30 cellular contexts compared by ENCODE assay signal in genomic region chr1:22595108-22595507, GRCh38. TPM values are rescaled to one million over a fixed set of nuclear protein-coding genes. Genes with fewer than 3 reads are reported as not detected.
A peak's percentile ranks its signal among the peaks of the same experiment; 100 is the strongest.
DNase-seq lines count a peak whose midpoint lies in the region; ATAC-seq, FAIRE-seq and TF ChIP-seq lines count a peak whose summit lies in the region.
"Had no signal": no experiment of that assay in that cellular context is flagged by ENCODE, and none has a peak within 500 bp of the region (broad histone marks: within the 10 kb centered on the region; RNA-seq: fewer than 3 reads in every experiment).

No MANE protein-coding gene starts in this region.

- no peaks in the 10 kb centered on the region for H3K36me3 ChIP-seq in HepG2 (replicated peaks in 1 of 2; ENCODE audit: control insufficient read depth in 1 of 2, insufficient read depth in 2 of 2, low read length in 2 of 2)
- no peaks in the 10 kb centered on the region for H3K36me3 ChIP-seq in right lobe of liver
- H3K36me3 ChIP-seq in H1 (ENCODE audit: control insufficient read depth in 2 of 4, insufficient read depth in 4 of 4, low read length in 3 of 4): no peaks in the 10 kb centered on the region
- no peaks in the 10 kb centered on the region for H3K36me3 ChIP-seq in ovary
- H3K36me3 ChIP-seq: BE2C, BLaER1 had no signal

- no peak overlapping the region for H3K14ac ChIP-seq in H1 (ENCODE audit: insufficient read length)

- WGBS in HepG2 (ENCODE audit: low lambda C conversion rate): 3% methylated on average over 6 of the region's 7 CpGs
- 48% methylated on average over 4 of the region's 7 CpGs for WGBS in right lobe of liver (ENCODE audit: insufficient coverage, low coverage, low lambda C conversion rate, missing lambda C conversion rate)
- WGBS in H1 (ENCODE audit: extremely low coverage in 1 of 2, insufficient coverage in 1 of 2, insufficient read length in 1 of 2, insufficient replicate concordance in 2 of 2, low coverage in 1 of 2, low lambda C conversion rate in 2 of 2, missing lambda C conversion rate in 1 of 2), 2 experiments: 85% methylated on average over 7 of the region's 7 CpGs; no CpG with 5 or more reads in 1 of the 2 experiments
- 71 to 83% (median 77%) methylated on average over 6 to 7 of the region's 7 CpGs for WGBS in ovary, 3 donors

- TF ChIP-seq POLR2A in HepG2 (IDR thresholded peaks at IDR 0.05; ENCODE audit: insufficient read depth in 1 of 2, low read depth in 2 of 2, low read length in 2 of 2) (no peak), right lobe of liver (IDR thresholded peaks at IDR 0.05) (no peak), H1 (IDR thresholded peaks at IDR 0.05; ENCODE audit: control extremely low read depth in 1 of 2, low read depth in 2 of 2, low read length in 2 of 2) (no peak), ovary (IDR thresholded peaks at IDR 0.05) (no peak)

- no TSS peak for BruUV-seq in HepG2 (replicated peaks; lab: Mats Ljungman, UMichigan)

- H3K4me2 ChIP-seq in HepG2 (ENCODE audit: low read depth, low read length): no peak overlapping the region
- no peak overlapping the region for H3K4me2 ChIP-seq in H1 (ENCODE audit: insufficient read depth in 1 of 2, low read depth in 2 of 2, low read length in 2 of 2)
- H3K4me2 ChIP-seq: BLaER1 had no signal

- H3K27me3 ChIP-seq in HepG2 (ENCODE audit: control insufficient read depth in 1 of 2, insufficient read depth in 2 of 2, low read length in 2 of 2) (peaks cover 15 to 78% of the 10 kb centered on the region in 2 experiments; a peak in 4 of 5 replicates), right lobe of liver (no peaks in the 10 kb centered on the region), H1 (replicated peaks in 1 of 4; ENCODE audit: control insufficient read depth in 3 of 4, extremely low read depth in 1 of 4, insufficient read depth in 3 of 4, low read length in 3 of 4) (no peaks in the 10 kb centered on the region), ovary (no peaks in the 10 kb centered on the region)
- H3K27me3 ChIP-seq: BE2C, BLaER1 had no signal

- CTCF ChIA-PET in HepG2 (lab: Yijun Ruan, JAX; ENCODE audit: low intra/inter-chr PET ratio, low total read pairs): no interaction called here
- CTCF ChIA-PET in H1 (lab: Charles Lee; ENCODE audit: partially characterized antibody): interaction anchor here (0.6 kb wide), 1 partner anchor 166 kb away, joined by 4 read pairs; no protein-coding TSS in a partner anchor

- no peak for ATAC-seq in HepG2
- no peak for ATAC-seq in right lobe of liver
- ATAC-seq: GM12878 had no signal

- no peak overlapping the region for H2BK120ac ChIP-seq in H1 (replicated peaks; ENCODE audit: low read depth, low read length)

- H3K4me1 ChIP-seq in HepG2 (ENCODE audit: insufficient read depth, low read length) (no peaks in the 10 kb centered on the region), right lobe of liver (no peaks in the 10 kb centered on the region), H1 (replicated peaks in 1 of 4; ENCODE audit: control insufficient read depth in 3 of 4, insufficient read depth in 4 of 4, low read length in 3 of 4) (peaks cover 0 to 10% (median 2%) of the 10 kb centered on the region in 4 experiments; a peak in 3 of 7 replicates), ovary (ENCODE audit: insufficient read depth) (no peaks in the 10 kb centered on the region)
- H3K4me1 ChIP-seq: BE2C, BLaER1 had no signal

- H3K4me3 ChIP-seq in HepG2 (replicated peaks in 1 of 3; ENCODE audit: insufficient read depth in 1 of 3, low read depth in 2 of 3, low read length in 3 of 3) (no peak overlapping the region), right lobe of liver (no peak overlapping the region), H1 (ENCODE audit: extremely low read depth in 1 of 4, insufficient read depth in 2 of 4, low read depth in 3 of 4, low read length in 4 of 4) (no peak overlapping the region), ovary (no peak overlapping the region)
- H3K4me3 ChIP-seq: BLaER1, GM12878 had no signal

- no peaks in the 10 kb centered on the region for H3K79me2 ChIP-seq in HepG2 (ENCODE audit: insufficient read depth, low read length)
- H3K79me2 ChIP-seq in H1 (ENCODE audit: control insufficient read depth in 1 of 2, insufficient read depth in 2 of 2, low read length in 2 of 2): no peaks in the 10 kb centered on the region

- no peak for FAIRE-seq in HepG2 (lab: Jason Lieb, UNC)
- FAIRE-seq in H1 (lab: Jason Lieb, UNC): no peak
- FAIRE-seq: A204.1, GM12878, GM12892, GM18507 had no signal

- no peak overlapping the region for H4K5ac ChIP-seq in H1 (ENCODE audit: insufficient read length, low read depth, low read length)

- no peak overlapping the region for H4K91ac ChIP-seq in H1 (replicated peaks; ENCODE audit: insufficient read length, low read length)

- no peak overlapping the region for H3K9ac ChIP-seq in HepG2 (ENCODE audit: insufficient read depth, low read depth, low read length)
- no peak overlapping the region for H3K9ac ChIP-seq in H1 (replicated peaks in 1 of 4; ENCODE audit: extremely low read depth in 1 of 4, low read depth in 3 of 4, low read length in 3 of 4)
- H3K9ac ChIP-seq: BLaER1 had no signal

- DNase-seq in HepG2 (ENCODE audit: low spot score) (no peak), right lobe of liver (no peak), H1 (ENCODE audit: low read depth in 1 of 2, low spot score in 2 of 2) (no peak), ovary (no peak), T-helper 2 cell (no peak)
- DNase-seq: 8988T; ACHN; BE2C; C1 segment of cervical spinal cord; CD4-positive, alpha-beta memory T cell; CD4-positive, CD25-positive, alpha-beta regulatory T cell; CD8-positive, alpha-beta memory T cell; COR-L47; DMS 273 treated with DMSO at 0.1 percent for 48 hours; DMS153; DMS53; DMS79; DND-41; EL; GDM1 had no signal

- H3K23ac ChIP-seq in H1 (ENCODE audit: insufficient read length): no peak overlapping the region

- H3K56ac ChIP-seq in H1 (replicated peaks; ENCODE audit: insufficient read length, low read depth, low read length): no peak overlapping the region

- H2BK20ac ChIP-seq in H1 (ENCODE audit: low read length): no peak overlapping the region

- intact Hi-C loops in HepG2 (cut with micrococcal nuclease; ENCODE audit: unreplicated experiment): no loop called here
- intact Hi-C loops in right lobe of liver (cut with DNase I): loop anchor here in 1 of 2 donors (10.0 kb wide), 1 partner anchor 320 kb away; no protein-coding TSS in a partner anchor
- intact Hi-C loops in ovary (cut with DNase I): no loop called here

- TF ChIP-seq EP300 in HepG2 (IDR thresholded peaks at IDR 0.05; ENCODE audit: low read depth in 2 of 2, low read length in 2 of 2) (no peak), HepG2 (CRISPR knock-in tag; IDR thresholded peaks at IDR 0.05; ENCODE audit: borderline replicate concordance) (no peak), H1 (IDR thresholded peaks at IDR 0.05; ENCODE audit: borderline replicate concordance in 1 of 2, low read depth in 2 of 2, low read length in 2 of 2) (no peak), ovary (IDR thresholded peaks at IDR 0.05) (no peak)

- in situ Hi-C loops in HepG2 (cut with HindIII; ENCODE audit: extremely low pct_ligation_motif_present, low pct_unique_long_range_greater_than_20kb): no loop called here

- H2AK5ac ChIP-seq in H1 (ENCODE audit: low read depth, low read length): no peak overlapping the region

- TF ChIP-seq RAD21 in HepG2 (CRISPR knock-in tag; IDR thresholded peaks at IDR 0.05) (no peak), H1 (IDR thresholded peaks at IDR 0.05 in 1 of 2, conservative IDR thresholded peaks at IDR 0.05 in 1 of 2; ENCODE audit: low read depth in 2 of 2, low read length in 2 of 2) (no peak)

- H2BK5ac ChIP-seq in H1 (ENCODE audit: low read depth, low read length): no peak overlapping the region

- H2AFZ ChIP-seq in HepG2 (ENCODE audit: low read length) (no peak overlapping the region), H1 (ENCODE audit: low read length) (no peak overlapping the region)

- POLR2A ChIA-PET in HepG2 (lab: Yijun Ruan, JAX) (no interaction called here), H1 (lab: Charles Lee; ENCODE audit: partially characterized antibody) (interaction anchor here (0.7 to 1.2 kb wide), 2 partner anchors 19 to 23 kb away, joined by 3 read pairs; no protein-coding TSS in a partner anchor)

- no peak for TF ChIP-seq CTCF in HepG2 (CRISPR knock-in tag; IDR thresholded peaks at IDR 0.05)
- TF ChIP-seq CTCF in right lobe of liver (IDR thresholded peaks at IDR 0.05): no peak
- no peak for TF ChIP-seq CTCF in H1 (IDR thresholded peaks at IDR 0.05; ENCODE audit: control extremely low read depth in 1 of 3, insufficient read depth in 1 of 3, low read depth in 1 of 3, low read length in 3 of 3)
- no peak for TF ChIP-seq CTCF in ovary (IDR thresholded peaks at IDR 0.05)

- H2BK15ac ChIP-seq in H1 (ENCODE audit: low read length): no peak overlapping the region

- H4K8ac ChIP-seq in H1 (ENCODE audit: extremely low read depth, insufficient read depth, low read length): peak overlapping the region; percentile 38; the same call in 1 of the 2 replicates

- no peaks in the 10 kb centered on the region for H3K79me1 ChIP-seq in H1 (ENCODE audit: low read depth, low read length)

- no peak overlapping the region for H2BK12ac ChIP-seq in H1 (ENCODE audit: low read depth, low read length)

- H3K4ac ChIP-seq in H1 (replicated peaks; ENCODE audit: insufficient read length, low read depth, low read length): no peak overlapping the region

- H3K9me3 ChIP-seq in HepG2 (ENCODE audit: low read length): no peaks in the 10 kb centered on the region
- no peaks in the 10 kb centered on the region for H3K9me3 ChIP-seq in right lobe of liver
- H3K9me3 ChIP-seq in H1 (ENCODE audit: insufficient read depth in 2 of 2, low read depth in 1 of 2, low read length in 1 of 2): no peaks in the 10 kb centered on the region
- H3K9me3 ChIP-seq in ovary: no peaks in the 10 kb centered on the region
- H3K9me3 ChIP-seq: BE2C, BLaER1 had no signal

- H4K20me1 ChIP-seq in HepG2 (ENCODE audit: insufficient read depth, low read length): no peaks in the 10 kb centered on the region
- no peaks in the 10 kb centered on the region for H4K20me1 ChIP-seq in H1 (replicated peaks in 1 of 2; ENCODE audit: control insufficient read depth in 1 of 2, insufficient read depth in 2 of 2, low read length in 2 of 2)
- H4K20me1 ChIP-seq: BLaER1 had no signal

- H3K23me2 ChIP-seq in H1 (ENCODE audit: low read depth, low read length): peaks cover 5% of the 10 kb centered on the region; the same call in 1 of the 2 replicates

- no peak overlapping the region for H3K18ac ChIP-seq in H1 (ENCODE audit: extremely low read depth, low read length)

- H3K27ac ChIP-seq in HepG2 (ENCODE audit: extremely low read length, insufficient read depth, low read length): no peak overlapping the region
- H3K27ac ChIP-seq in right lobe of liver: no peak overlapping the region
- no peak overlapping the region for H3K27ac ChIP-seq in H1 (ENCODE audit: low read depth, low read length)
- H3K27ac ChIP-seq in ovary: no peak overlapping the region
- H3K27ac ChIP-seq: BLaER1 had no signal

RNA-seq across cellular contexts. Expression of gene EPHA8, which starts 31.8 kb away (rescaled TPM):
- total RNA-seq in HepG2 (2016; rRNA removed; fragmentation: Illumina TruSeq; extraction: Trizol) (not detected in 2 replicates), right lobe of liver (not detected), ovary (not detected)
- total RNA-seq in HepG2 (2016; cell fraction: cytosol; rRNA removed; fragmentation: Illumina TruSeq; extraction: Trizol; ENCODE audit: low read depth): not detected in 2 replicates
- not detected in 2 replicates for total RNA-seq in HepG2 (2016; cell fraction: insoluble cytoplasmic fraction; rRNA removed; fragmentation: Illumina TruSeq; extraction: Trizol)
- not detected in 2 replicates for total RNA-seq in HepG2 (2016; cell fraction: membrane; rRNA removed; fragmentation: Illumina TruSeq; extraction: Trizol)
- total RNA-seq in HepG2 (2016; cell fraction: nucleus; rRNA removed; fragmentation: Illumina TruSeq; extraction: Trizol): not detected in 2 replicates
- polyA plus RNA-seq in HepG2 (2011; rRNA removed) (not detected in 2 replicates), H1 (2011; rRNA removed) (8.4 and 9.5 TPM in 2 replicates), ovary (under 1 TPM in 1 of 2 donors, not detected in 1; 0.02 TPM)
- not detected in 2 replicates for polyA plus RNA-seq in HepG2 (2011; cell fraction: cytosol; rRNA removed)
- 0.08 TPM in 1 of 2 replicates, not detected in the other for polyA plus RNA-seq in HepG2 (2011; cell fraction: nucleus; rRNA removed)
- not detected in 2 replicates for polyA plus RNA-seq in HepG2 (2012)
- not detected in 2 replicates for polyA plus RNA-seq in HepG2 (2016; cell fraction: cytosol; fragmentation: Illumina TruSeq; extraction: Trizol; ENCODE audit: low read depth)
- not detected in 2 replicates for polyA plus RNA-seq in HepG2 (2016; cell fraction: insoluble cytoplasmic fraction; fragmentation: Illumina TruSeq; extraction: Trizol; ENCODE audit: low read depth)
- polyA plus RNA-seq in HepG2 (2016; cell fraction: membrane; fragmentation: Illumina TruSeq; extraction: Trizol; ENCODE audit: low read depth): not detected in 2 replicates
- not detected in 2 replicates for polyA plus RNA-seq in HepG2 (2016; cell fraction: nucleus; fragmentation: Illumina TruSeq; extraction: Trizol; ENCODE audit: insufficient read depth, low read depth)
- polyA minus RNA-seq in HepG2 (2011; rRNA and poly(A)+ RNA removed; ENCODE audit: low replicate concordance): not detected in 2 replicates
- not detected in 2 replicates for polyA minus RNA-seq in HepG2 (2011; cell fraction: cytosol; rRNA and poly(A)+ RNA removed)
- polyA minus RNA-seq in HepG2 (2011; cell fraction: nucleus; rRNA and poly(A)+ RNA removed): not detected in 2 replicates
- 4.0 and 4.3 TPM in 2 replicates for total RNA-seq in H1 (2021; fragmentation: NEBNext Ultra II Directional; extraction: Animal tissue kit (Norgen Biotek cat#: 25700))
- 5.5 TPM for polyA plus RNA-seq in H1 (2011; cell fraction: cytosol; rRNA removed)
- 8.1 TPM for polyA plus RNA-seq in H1 (2011; cell fraction: nucleus; rRNA removed)
- 2.0 to 5.1 TPM (median 3.7 TPM) in 4 replicates for polyA plus RNA-seq in H1 (2012, experiment 1 of 2)
- polyA plus RNA-seq in H1 (2012, experiment 2 of 2): 3.1 TPM
- polyA plus RNA-seq in H1 (2013, experiment 1 of 2): 3.9 TPM
- 3.8 TPM for polyA plus RNA-seq in H1 (2013, experiment 2 of 2)
- 1.6 and 2.0 TPM in 2 replicates for polyA minus RNA-seq in H1 (2011; rRNA and poly(A)+ RNA removed)
- polyA minus RNA-seq in H1 (2011; cell fraction: cytosol; rRNA and poly(A)+ RNA removed): 1.9 TPM
- polyA minus RNA-seq in H1 (2011; cell fraction: nucleus; rRNA and poly(A)+ RNA removed): 3.2 TPM
- total RNA-seq: A673; CD4-positive, alpha-beta memory T cell; CD4-positive, CD25-positive, alpha-beta regulatory T cell; CD8-positive, alpha-beta memory T cell; Daoy; G401; GM12878 had no signal
- polyA plus RNA-seq: AG04450; CD14-positive monocyte; CD4-positive, alpha-beta memory T cell; CD4-positive, CD25-positive, alpha-beta regulatory T cell; CD8-positive, alpha-beta memory T cell; GM12878 had no signal

RNA-seq across cellular contexts. Expression of gene C1QA, which starts 41.3 kb away (rescaled TPM):
- not detected in 2 replicates for total RNA-seq in HepG2 (2016; rRNA removed; fragmentation: Illumina TruSeq; extraction: Trizol)
- not detected in 2 replicates for total RNA-seq in HepG2 (2016; cell fraction: cytosol; rRNA removed; fragmentation: Illumina TruSeq; extraction: Trizol; ENCODE audit: low read depth)
- not detected in 2 replicates for total RNA-seq in HepG2 (2016; cell fraction: insoluble cytoplasmic fraction; rRNA removed; fragmentation: Illumina TruSeq; extraction: Trizol)
- total RNA-seq in HepG2 (2016; cell fraction: membrane; rRNA removed; fragmentation: Illumina TruSeq; extraction: Trizol): not detected in 2 replicates
- not detected in 2 replicates for total RNA-seq in HepG2 (2016; cell fraction: nucleus; rRNA removed; fragmentation: Illumina TruSeq; extraction: Trizol)
- polyA plus RNA-seq in HepG2 (2011; rRNA removed): not detected in 2 replicates
- not detected in 2 replicates for polyA plus RNA-seq in HepG2 (2011; cell fraction: cytosol; rRNA removed)
- not detected in 2 replicates for polyA plus RNA-seq in HepG2 (2011; cell fraction: nucleus; rRNA removed)
- polyA plus RNA-seq in HepG2 (2012): not detected in 2 replicates
- not detected in 2 replicates for polyA plus RNA-seq in HepG2 (2016; cell fraction: cytosol; fragmentation: Illumina TruSeq; extraction: Trizol; ENCODE audit: low read depth)
- not detected in 2 replicates for polyA plus RNA-seq in HepG2 (2016; cell fraction: insoluble cytoplasmic fraction; fragmentation: Illumina TruSeq; extraction: Trizol; ENCODE audit: low read depth)
- polyA plus RNA-seq in HepG2 (2016; cell fraction: membrane; fragmentation: Illumina TruSeq; extraction: Trizol; ENCODE audit: low read depth): not detected in 2 replicates
- polyA plus RNA-seq in HepG2 (2016; cell fraction: nucleus; fragmentation: Illumina TruSeq; extraction: Trizol; ENCODE audit: insufficient read depth, low read depth): not detected in 2 replicates
- polyA minus RNA-seq in HepG2 (2011; rRNA and poly(A)+ RNA removed; ENCODE audit: low replicate concordance): not detected in 2 replicates
- not detected in 2 replicates for polyA minus RNA-seq in HepG2 (2011; cell fraction: cytosol; rRNA and poly(A)+ RNA removed)
- polyA minus RNA-seq in HepG2 (2011; cell fraction: nucleus; rRNA and poly(A)+ RNA removed): not detected in 2 replicates
- 100 to 1,000 TPM in 2 of 6 experiments, 10 to 100 TPM in 4; 66.3 to 227 (median 75.0) TPM for total RNA-seq in right lobe of liver
- not detected in 2 replicates for total RNA-seq in H1 (2021; fragmentation: NEBNext Ultra II Directional; extraction: Animal tissue kit (Norgen Biotek cat#: 25700))
- polyA plus RNA-seq in H1 (2011; rRNA removed): not detected in 2 replicates
- polyA plus RNA-seq in H1 (2011; cell fraction: cytosol; rRNA removed): not detected
- polyA plus RNA-seq in H1 (2011; cell fraction: nucleus; rRNA removed): not detected
- not detected in 4 replicates for polyA plus RNA-seq in H1 (2012, experiment 1 of 2)
- polyA plus RNA-seq in H1 (2012, experiment 2 of 2): not detected
- not detected for polyA plus RNA-seq in H1 (2013, experiment 1 of 2)
- polyA plus RNA-seq in H1 (2013, experiment 2 of 2): not detected
- polyA minus RNA-seq in H1 (2011; rRNA and poly(A)+ RNA removed): not detected in 2 replicates
- not detected for polyA minus RNA-seq in H1 (2011; cell fraction: cytosol; rRNA and poly(A)+ RNA removed)
- polyA minus RNA-seq in H1 (2011; cell fraction: nucleus; rRNA and poly(A)+ RNA removed): not detected
- 10 to 100 TPM; 26.8 to 87.0 (median 52.7) TPM for total RNA-seq in ovary
- 10 to 100 TPM; 43.7 to 89.6 TPM for polyA plus RNA-seq in ovary
- total RNA-seq: A673; CD4-positive, CD25-positive, alpha-beta regulatory T cell; Daoy; G401 had no signal
- polyA plus RNA-seq: AG04450; CD4-positive, alpha-beta memory T cell; CD4-positive, CD25-positive, alpha-beta regulatory T cell; CD8-positive, alpha-beta memory T cell; GM12878 had no signal

RNA-seq across cellular contexts. Expression of gene C1QC, which starts 48.3 kb away (rescaled TPM):
- not detected in 2 replicates for total RNA-seq in HepG2 (2016; rRNA removed; fragmentation: Illumina TruSeq; extraction: Trizol)
- not detected in 2 replicates for total RNA-seq in HepG2 (2016; cell fraction: cytosol; rRNA removed; fragmentation: Illumina TruSeq; extraction: Trizol; ENCODE audit: low read depth)
- not detected in 2 replicates for total RNA-seq in HepG2 (2016; cell fraction: insoluble cytoplasmic fraction; rRNA removed; fragmentation: Illumina TruSeq; extraction: Trizol)
- total RNA-seq in HepG2 (2016; cell fraction: membrane; rRNA removed; fragmentation: Illumina TruSeq; extraction: Trizol): not detected in 2 replicates
- not detected in 2 replicates for total RNA-seq in HepG2 (2016; cell fraction: nucleus; rRNA removed; fragmentation: Illumina TruSeq; extraction: Trizol)
- polyA plus RNA-seq in HepG2 (2011; rRNA removed): not detected in 2 replicates
- not detected in 2 replicates for polyA plus RNA-seq in HepG2 (2011; cell fraction: cytosol; rRNA removed)
- polyA plus RNA-seq in HepG2 (2011; cell fraction: nucleus; rRNA removed): not detected in 2 replicates
- polyA plus RNA-seq in HepG2 (2012): not detected in 2 replicates
- not detected in 2 replicates for polyA plus RNA-seq in HepG2 (2016; cell fraction: cytosol; fragmentation: Illumina TruSeq; extraction: Trizol; ENCODE audit: low read depth)
- not detected in 2 replicates for polyA plus RNA-seq in HepG2 (2016; cell fraction: insoluble cytoplasmic fraction; fragmentation: Illumina TruSeq; extraction: Trizol; ENCODE audit: low read depth)
- polyA plus RNA-seq in HepG2 (2016; cell fraction: membrane; fragmentation: Illumina TruSeq; extraction: Trizol; ENCODE audit: low read depth): not detected in 2 replicates
- not detected in 2 replicates for polyA plus RNA-seq in HepG2 (2016; cell fraction: nucleus; fragmentation: Illumina TruSeq; extraction: Trizol; ENCODE audit: insufficient read depth, low read depth)
- not detected in 2 replicates for polyA minus RNA-seq in HepG2 (2011; rRNA and poly(A)+ RNA removed; ENCODE audit: low replicate concordance)
- not detected in 2 replicates for polyA minus RNA-seq in HepG2 (2011; cell fraction: cytosol; rRNA and poly(A)+ RNA removed)
- polyA minus RNA-seq in HepG2 (2011; cell fraction: nucleus; rRNA and poly(A)+ RNA removed): not detected in 2 replicates
- total RNA-seq in right lobe of liver: 100 to 1,000 TPM in 2 of 6 experiments, 10 to 100 TPM in 4; 63.3 to 305 (median 71.9) TPM
- not detected in 2 replicates for total RNA-seq in H1 (2021; fragmentation: NEBNext Ultra II Directional; extraction: Animal tissue kit (Norgen Biotek cat#: 25700))
- not detected in 2 replicates for polyA plus RNA-seq in H1 (2011; rRNA removed)
- polyA plus RNA-seq in H1 (2011; cell fraction: cytosol; rRNA removed): not detected
- polyA plus RNA-seq in H1 (2011; cell fraction: nucleus; rRNA removed): not detected
- polyA plus RNA-seq in H1 (2012, experiment 1 of 2): not detected in 4 replicates
- polyA plus RNA-seq in H1 (2012, experiment 2 of 2): not detected
- not detected for polyA plus RNA-seq in H1 (2013, experiment 1 of 2)
- polyA plus RNA-seq in H1 (2013, experiment 2 of 2): not detected
- not detected in 2 replicates for polyA minus RNA-seq in H1 (2011; rRNA and poly(A)+ RNA removed)
- polyA minus RNA-seq in H1 (2011; cell fraction: cytosol; rRNA and poly(A)+ RNA removed): not detected
- polyA minus RNA-seq in H1 (2011; cell fraction: nucleus; rRNA and poly(A)+ RNA removed): not detected
- 100 to 1,000 TPM in 2 of 7 donors, 10 to 100 TPM in 5; 30.2 to 136 (median 51.1) TPM for total RNA-seq in ovary
- polyA plus RNA-seq in ovary: 10 to 100 TPM; 31.4 to 52.8 TPM
- total RNA-seq: A673; CD4-positive, CD25-positive, alpha-beta regulatory T cell; Daoy; G401 had no signal
- polyA plus RNA-seq: AG04450; CD4-positive, alpha-beta memory T cell; CD4-positive, CD25-positive, alpha-beta regulatory T cell; CD8-positive, alpha-beta memory T cell; GM12878 had no signal

RNA-seq across cellular contexts. Expression of gene C1QB, which starts 57.9 kb away (rescaled TPM):
- total RNA-seq in HepG2 (2016; rRNA removed; fragmentation: Illumina TruSeq; extraction: Trizol) (not detected in 2 replicates), right lobe of liver (100 to 1,000 TPM in 4 of 6 experiments, 10 to 100 TPM in 2; 69.8 to 330 (median 152) TPM), ovary (100 to 1,000 TPM in 4 of 7 donors, 10 to 100 TPM in 3; 26.5 to 206 (median 117) TPM)
- total RNA-seq in HepG2 (2016; cell fraction: cytosol; rRNA removed; fragmentation: Illumina TruSeq; extraction: Trizol; ENCODE audit: low read depth): not detected in 2 replicates
- total RNA-seq in HepG2 (2016; cell fraction: insoluble cytoplasmic fraction; rRNA removed; fragmentation: Illumina TruSeq; extraction: Trizol): not detected in 2 replicates
- not detected in 2 replicates for total RNA-seq in HepG2 (2016; cell fraction: membrane; rRNA removed; fragmentation: Illumina TruSeq; extraction: Trizol)
- not detected in 2 replicates for total RNA-seq in HepG2 (2016; cell fraction: nucleus; rRNA removed; fragmentation: Illumina TruSeq; extraction: Trizol)
- polyA plus RNA-seq in HepG2 (2011; rRNA removed) (not detected in 2 replicates), H1 (2011; rRNA removed) (not detected in 2 replicates), ovary (10 to 100 TPM; 85.4 to 96.7 TPM)
- polyA plus RNA-seq in HepG2 (2011; cell fraction: cytosol; rRNA removed): not detected in 2 replicates
- not detected in 2 replicates for polyA plus RNA-seq in HepG2 (2011; cell fraction: nucleus; rRNA removed)
- polyA plus RNA-seq in HepG2 (2012): not detected in 2 replicates
- not detected in 2 replicates for polyA plus RNA-seq in HepG2 (2016; cell fraction: cytosol; fragmentation: Illumina TruSeq; extraction: Trizol; ENCODE audit: low read depth)
- not detected in 2 replicates for polyA plus RNA-seq in HepG2 (2016; cell fraction: insoluble cytoplasmic fraction; fragmentation: Illumina TruSeq; extraction: Trizol; ENCODE audit: low read depth)
- not detected in 2 replicates for polyA plus RNA-seq in HepG2 (2016; cell fraction: membrane; fragmentation: Illumina TruSeq; extraction: Trizol; ENCODE audit: low read depth)
- polyA plus RNA-seq in HepG2 (2016; cell fraction: nucleus; fragmentation: Illumina TruSeq; extraction: Trizol; ENCODE audit: insufficient read depth, low read depth): not detected in 2 replicates
- polyA minus RNA-seq in HepG2 (2011; rRNA and poly(A)+ RNA removed; ENCODE audit: low replicate concordance): not detected in 2 replicates
- polyA minus RNA-seq in HepG2 (2011; cell fraction: cytosol; rRNA and poly(A)+ RNA removed): not detected in 2 replicates
- polyA minus RNA-seq in HepG2 (2011; cell fraction: nucleus; rRNA and poly(A)+ RNA removed): not detected in 2 replicates
- total RNA-seq in H1 (2021; fragmentation: NEBNext Ultra II Directional; extraction: Animal tissue kit (Norgen Biotek cat#: 25700)): not detected in 2 replicates
- not detected for polyA plus RNA-seq in H1 (2011; cell fraction: cytosol; rRNA removed)
- polyA plus RNA-seq in H1 (2011; cell fraction: nucleus; rRNA removed): not detected
- not detected in 4 replicates for polyA plus RNA-seq in H1 (2012, experiment 1 of 2)
- polyA plus RNA-seq in H1 (2012, experiment 2 of 2): not detected
- polyA plus RNA-seq in H1 (2013, experiment 1 of 2): not detected
- polyA plus RNA-seq in H1 (2013, experiment 2 of 2): not detected
- not detected in 2 replicates for polyA minus RNA-seq in H1 (2011; rRNA and poly(A)+ RNA removed)
- not detected for polyA minus RNA-seq in H1 (2011; cell fraction: cytosol; rRNA and poly(A)+ RNA removed)
- not detected for polyA minus RNA-seq in H1 (2011; cell fraction: nucleus; rRNA and poly(A)+ RNA removed)
- total RNA-seq: A673; CD4-positive, CD25-positive, alpha-beta regulatory T cell; Daoy; G401 had no signal
- polyA plus RNA-seq: AG04450; CD4-positive, alpha-beta memory T cell; CD4-positive, CD25-positive, alpha-beta regulatory T cell; CD8-positive, alpha-beta memory T cell; GM12878 had no signal

Comparison
In these comparisons a context has a peak if more than half of its experiments do, and no peak if none do; other contexts are left out.
1. RNA of gene C1QA, which starts 41.3 kb away (total RNA-seq): 66.3 to 227 TPM in right lobe of liver and 26.8 to 87.0 TPM in ovary; not detected in HepG2 and not detected in H1; every median in the first group is over 10 times any median in the second.
2. RNA of gene C1QC, which starts 48.3 kb away (total RNA-seq): 63.3 to 305 TPM in right lobe of liver and 30.2 to 136 TPM in ovary; not detected in HepG2 and not detected in H1; every median in the first group is over 10 times any median in the second.